In genomic region chr13:39197645-39198007, GRCh38 we compare ENCODE assay signal across 16 cellular contexts.
A peak's percentile ranks its signal among the peaks of the same experiment; 100 is the strongest.
DNase-seq lines count a peak whose midpoint lies in the region; ATAC-seq and TF ChIP-seq lines count a peak whose summit lies in the region.
"Had no signal": no experiment of that assay in that cellular context is flagged by ENCODE, and none has a peak within 500 bp of the region (broad histone marks: within the 10 kb centered on the region; RNA-seq: fewer than 3 reads in every experiment).

No MANE protein-coding gene starts in this region.

- no peak for TF ChIP-seq CTCF in left ventricle myocardium inferior (IDR thresholded peaks at IDR 0.05; ENCODE audit: borderline replicate concordance)
- TF ChIP-seq CTCF in upper lobe of left lung (IDR thresholded peaks at IDR 0.05) = no peak

- no peak for TF ChIP-seq POLR2A in upper lobe of left lung (IDR thresholded peaks at IDR 0.05)

- H3K9me3 ChIP-seq in left ventricle myocardium inferior (replicated peaks) (no peaks in the 10 kb centered on the region), upper lobe of left lung (no peaks in the 10 kb centered on the region)
- H3K9me3 ChIP-seq: psoas muscle, vagina had no signal

- H3K27me3 ChIP-seq in left ventricle myocardium inferior (ENCODE audit: low read depth) (no peaks in the 10 kb centered on the region), upper lobe of left lung (no peaks in the 10 kb centered on the region)
- H3K27me3 ChIP-seq: vagina had no signal

- H3K27ac ChIP-seq in left ventricle myocardium inferior (replicated peaks) (peak overlapping the region; percentile 49), upper lobe of left lung (peak overlapping the region in 3 of 4 donors; percentile 12 to 24 (median 13))
- H3K27ac ChIP-seq: psoas muscle, vagina had no signal

- intact Hi-C loops in left ventricle myocardium inferior (cut with micrococcal nuclease) (no loop called here), Right ventricle myocardium inferior (cut with DNase I) (no loop called here)

- DNase-seq in left ventricle myocardium inferior = no peak
- DNase-seq in Right ventricle myocardium inferior (ENCODE audit: missing footprints) = no peak
- no peak for DNase-seq in upper lobe of left lung
- DNase-seq in hepatic stellate cell (ENCODE audit: low spot score) = no peak
- no peak for DNase-seq in stimulated activated CD4-positive, alpha-beta T cell treated with anti-CD3 and anti-CD28 coated beads, Interleukin-2, amount 100 ng/mL, for 24 hours
- no peak for DNase-seq in iPS-NIHi7 (ENCODE audit: extremely low spot score)
- DNase-seq: activated CD4-positive, alpha-beta T cell treated with anti-CD3 and anti-CD28 coated beads, Interleukin-2, amount 50 U/mL, for 1 hour; Calu3; NCI-H1092 treated with DMSO at 0.1 percent for 48 hours; NCI-H510A treated with DMSO at 0.1 percent for 48 hours; psoas muscle; stimulated activated CD4-positive, alpha-beta T cell treated with anti-CD3 and anti-CD28 coated beads, Interleukin-1b, Interleukin-23, amount 100 ng/mL, for 48 hours had no signal

- no peaks in the 10 kb centered on the region for H3K36me3 ChIP-seq in left ventricle myocardium inferior
- H3K36me3 ChIP-seq in upper lobe of left lung = no peaks in the 10 kb centered on the region
- H3K36me3 ChIP-seq: vagina had no signal

- H3K4me1 ChIP-seq in left ventricle myocardium inferior = peaks cover 25% of the 10 kb centered on the region
- peaks cover 0 to 10% (median 4%) of the 10 kb centered on the region in 4 donors for H3K4me1 ChIP-seq in upper lobe of left lung
- H3K4me1 ChIP-seq: psoas muscle had no signal

- ATAC-seq in Right ventricle myocardium inferior (no peak), GM21786 (IDR thresholded peaks at IDR 0.05; ENCODE audit: unreplicated experiment) (peak; percentile 18), HG03565 (IDR thresholded peaks at IDR 0.05; ENCODE audit: unreplicated experiment) (peak; percentile 13), upper lobe of left lung (ENCODE audit: low FRiP score in 2 of 2) (no peak)
- ATAC-seq: psoas muscle; stimulated activated memory B cell treated with anti-CD40 and anti-IgM and Interleukin-4, amounts not matched to agents 10 μg/mL and 1 μg/mL and 100 μg/mL, for 72 hours had no signal

- no peak for TF ChIP-seq EP300 in upper lobe of left lung (IDR thresholded peaks at IDR 0.05)

- H3K4me3 ChIP-seq in left ventricle myocardium inferior (no peak overlapping the region), upper lobe of left lung (no peak overlapping the region)
- H3K4me3 ChIP-seq: psoas muscle, vagina had no signal

Comparison
In these comparisons a context has a peak if more than half of its experiments do, and no peak if none do; other contexts are left out.
1. ATAC-seq: peak in GM21786 (single experiment) and HG03565 (single experiment); none in Right ventricle myocardium inferior (single experiment) and upper lobe of left lung (0 of 2).